35 cellular contexts compared by ENCODE assay signal in genomic region chr4:150779707-150780106, GRCh38.
"Had no signal": no experiment of that assay in that cellular context is flagged by ENCODE, and none has a peak within 500 bp of the region (broad histone marks: within the 10 kb centered on the region; RNA-seq: fewer than 3 reads in every experiment).

No MANE protein-coding gene starts in this region.

- DNase-seq: Karpas-422, Kasumi-1, MG63, MM.1S, MV-4-11, NCI-H1048, NCI-H1092, NCI-H1092 treated with DMSO at 0.1 percent for 48 hours, NCI-H1105, NCI-H1105 treated with DMSO at 0.1 percent for 48 hours, NCI-H1417, NCI-H1417 treated with DMSO at 0.1 percent for 48 hours, NCI-H1436, NCI-H146, NCI-H1694, NCI-H1694 treated with DMSO at 0.1 percent for 48 hours, NCI-H187, NCI-H187 treated with DMSO at 0.1 percent for 48 hours, NCI-H1930, NCI-H2029, NCI-H2029 treated with DMSO at 0.1 percent for 48 hours, NCI-H2081, NCI-H2081 treated with DMSO at 0.1 percent for 48 hours, NCI-H2107, NCI-H2171, NCI-H2171 treated with DMSO at 0.1 percent for 48 hours, NCI-H2227 treated with DMSO at 0.1 percent for 48 hours, NCI-H226, NCI-H345, NCI-H446, NCI-H446 treated with DMSO at 0.1 percent for 48 hours, NCI-H510A, NCI-H510A treated with DMSO at 0.1 percent for 48 hours, NCI-H524, NCI-H524 treated with DMSO at 0.1 percent for 48 hours had no signal

- H3K4me3 ChIP-seq: MG63 had no signal

- H3K36me3 ChIP-seq: MG63 had no signal

- H3K9me3 ChIP-seq: MG63 had no signal
